1 cellular context compared by ENCODE assay signal in the genomic region with DNA sequence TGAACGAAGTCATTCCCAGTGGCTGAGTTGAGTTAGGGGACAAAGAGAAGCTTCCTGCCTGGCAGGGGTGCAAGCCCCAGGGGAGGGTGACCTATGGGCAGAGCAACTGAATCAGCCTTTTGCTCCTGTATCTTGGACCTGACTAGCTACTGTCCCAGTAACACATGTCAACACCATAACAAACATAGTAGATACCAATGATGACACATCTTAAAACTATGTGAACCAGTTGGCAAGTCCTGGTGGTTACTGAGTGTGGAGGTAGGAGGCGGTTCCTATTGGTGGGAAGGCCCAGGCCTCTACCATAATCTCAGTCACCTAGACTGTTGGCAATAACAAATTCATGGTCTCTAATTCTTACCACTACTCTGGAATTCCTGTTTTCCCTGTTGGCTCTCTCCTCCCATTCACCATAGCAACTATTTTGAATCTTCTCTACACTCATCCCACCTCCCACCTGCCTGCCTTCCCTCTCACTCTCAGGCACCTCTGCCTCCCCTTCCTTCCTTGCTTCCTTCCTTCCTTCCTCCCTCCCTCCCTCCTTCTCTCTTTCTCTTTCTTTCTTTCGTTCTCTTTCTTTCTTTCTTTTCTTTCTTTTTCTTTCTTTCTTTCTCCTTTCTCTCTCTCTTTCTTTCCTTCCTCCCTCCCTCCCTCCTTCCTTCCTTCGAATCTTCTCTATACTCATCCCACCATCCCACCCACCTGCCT.
TF ChIP-seq lines count a peak whose summit lies in the region.

No MANE protein-coding gene starts in this region.

TF ChIP-seq in K562, 482 proteins besides CTCF, POLR2A, EP300 and RAD21 (continued from another document and continues in another):
- TF ChIP-seq, protein P1, sequence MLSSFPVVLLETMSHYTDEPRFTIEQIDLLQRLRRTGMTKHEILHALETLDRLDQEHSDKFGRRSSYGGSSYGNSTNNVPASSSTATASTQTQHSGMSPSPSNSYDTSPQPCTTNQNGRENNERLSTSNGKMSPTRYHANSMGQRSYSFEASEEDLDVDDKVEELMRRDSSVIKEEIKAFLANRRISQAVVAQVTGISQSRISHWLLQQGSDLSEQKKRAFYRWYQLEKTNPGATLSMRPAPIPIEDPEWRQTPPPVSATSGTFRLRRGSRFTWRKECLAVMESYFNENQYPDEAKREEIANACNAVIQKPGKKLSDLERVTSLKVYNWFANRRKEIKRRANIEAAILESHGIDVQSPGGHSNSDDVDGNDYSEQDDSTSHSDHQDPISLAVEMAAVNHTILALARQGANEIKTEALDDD (IDR thresholded peaks at IDR 0.05) = peak; percentile 77
- TF ChIP-seq JUN (IDR thresholded peaks at IDR 0.05; ENCODE audit: borderline replicate concordance, low read depth, low read length) (0 out of 2 replicates have a peak, but pooled peaks have one; percentile 31), JUN (CRISPR knock-in tag; IDR thresholded peaks at IDR 0.05; ENCODE audit: borderline replicate concordance) (no peak), TAF1 (IDR thresholded peaks at IDR 0.05; ENCODE audit: control insufficient read depth, extremely low read depth, insufficient read depth, low read length, severe bottlenecking) (no peak), NR2C2 (CRISPR knock-in tag; IDR thresholded peaks at IDR 0.05) (no peak), NR2C2 (tag; IDR thresholded peaks at IDR 0.05) (no peak), HMG20A (CRISPR knock-in tag; conservative IDR thresholded peaks at IDR 0.05) (no peak), ZC3H8 (IDR thresholded peaks at IDR 0.05) (no peak), GABPB1 (CRISPR knock-in tag; IDR thresholded peaks at IDR 0.05) (no peak), ZNF584 (CRISPR knock-in tag; IDR thresholded peaks at IDR 0.05; ENCODE audit: low read depth) (no peak), ARID1B (IDR thresholded peaks at IDR 0.05) (no peak), C11orf30 (IDR thresholded peaks at IDR 0.05; ENCODE audit: low read depth) (no peak), TEAD1 (CRISPR knock-in tag; IDR thresholded peaks at IDR 0.05) (peak; percentile 86 to 92), FOS (IDR thresholded peaks at IDR 0.05; ENCODE audit: extremely low read depth, insufficient read length) (peak; percentile 13)
- TF ChIP-seq, protein P2, sequence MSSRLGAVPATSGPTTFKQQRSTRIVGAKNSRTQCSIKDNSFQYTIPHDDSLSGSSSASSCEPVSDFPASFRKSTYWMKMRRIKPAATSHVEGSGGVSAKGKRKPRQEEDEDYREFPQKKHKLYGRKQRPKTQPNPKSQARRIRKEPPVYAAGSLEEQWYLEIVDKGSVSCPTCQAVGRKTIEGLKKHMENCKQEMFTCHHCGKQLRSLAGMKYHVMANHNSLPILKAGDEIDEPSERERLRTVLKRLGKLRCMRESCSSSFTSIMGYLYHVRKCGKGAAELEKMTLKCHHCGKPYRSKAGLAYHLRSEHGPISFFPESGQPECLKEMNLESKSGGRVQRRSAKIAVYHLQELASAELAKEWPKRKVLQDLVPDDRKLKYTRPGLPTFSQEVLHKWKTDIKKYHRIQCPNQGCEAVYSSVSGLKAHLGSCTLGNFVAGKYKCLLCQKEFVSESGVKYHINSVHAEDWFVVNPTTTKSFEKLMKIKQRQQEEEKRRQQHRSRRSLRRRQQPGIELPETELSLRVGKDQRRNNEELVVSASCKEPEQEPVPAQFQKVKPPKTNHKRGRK (tag; IDR thresholded peaks at IDR 0.05) = peak; percentile 76
- TF ChIP-seq, protein P3, sequence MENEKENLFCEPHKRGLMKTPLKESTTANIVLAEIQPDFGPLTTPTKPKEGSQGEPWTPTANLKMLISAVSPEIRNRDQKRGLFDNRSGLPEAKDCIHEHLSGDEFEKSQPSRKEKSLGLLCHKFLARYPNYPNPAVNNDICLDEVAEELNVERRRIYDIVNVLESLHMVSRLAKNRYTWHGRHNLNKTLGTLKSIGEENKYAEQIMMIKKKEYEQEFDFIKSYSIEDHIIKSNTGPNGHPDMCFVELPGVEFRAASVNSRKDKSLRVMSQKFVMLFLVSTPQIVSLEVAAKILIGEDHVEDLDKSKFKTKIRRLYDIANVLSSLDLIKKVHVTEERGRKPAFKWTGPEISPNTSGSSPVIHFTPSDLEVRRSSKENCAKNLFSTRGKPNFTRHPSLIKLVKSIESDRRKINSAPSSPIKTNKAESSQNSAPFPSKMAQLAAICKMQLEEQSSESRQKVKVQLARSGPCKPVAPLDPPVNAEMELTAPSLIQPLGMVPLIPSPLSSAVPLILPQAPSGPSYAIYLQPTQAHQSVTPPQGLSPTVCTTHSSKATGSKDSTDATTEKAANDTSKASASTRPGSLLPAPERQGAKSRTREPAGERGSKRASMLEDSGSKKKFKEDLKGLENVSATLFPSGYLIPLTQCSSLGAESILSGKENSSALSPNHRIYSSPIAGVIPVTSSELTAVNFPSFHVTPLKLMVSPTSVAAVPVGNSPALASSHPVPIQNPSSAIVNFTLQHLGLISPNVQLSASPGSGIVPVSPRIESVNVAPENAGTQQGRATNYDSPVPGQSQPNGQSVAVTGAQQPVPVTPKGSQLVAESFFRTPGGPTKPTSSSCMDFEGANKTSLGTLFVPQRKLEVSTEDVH (IDR thresholded peaks at IDR 0.05; ENCODE audit: low read depth, partially characterized antibody) = no peak
- TF ChIP-seq, protein P4, sequence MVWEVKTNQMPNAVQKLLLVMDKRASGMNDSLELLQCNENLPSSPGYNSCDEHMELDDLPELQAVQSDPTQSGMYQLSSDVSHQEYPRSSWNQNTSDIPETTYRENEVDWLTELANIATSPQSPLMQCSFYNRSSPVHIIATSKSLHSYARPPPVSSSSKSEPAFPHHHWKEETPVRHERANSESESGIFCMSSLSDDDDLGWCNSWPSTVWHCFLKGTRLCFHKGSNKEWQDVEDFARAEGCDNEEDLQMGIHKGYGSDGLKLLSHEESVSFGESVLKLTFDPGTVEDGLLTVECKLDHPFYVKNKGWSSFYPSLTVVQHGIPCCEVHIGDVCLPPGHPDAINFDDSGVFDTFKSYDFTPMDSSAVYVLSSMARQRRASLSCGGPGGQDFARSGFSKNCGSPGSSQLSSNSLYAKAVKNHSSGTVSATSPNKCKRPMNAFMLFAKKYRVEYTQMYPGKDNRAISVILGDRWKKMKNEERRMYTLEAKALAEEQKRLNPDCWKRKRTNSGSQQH (CRISPR knock-in tag; IDR thresholded peaks at IDR 0.05) = peak; percentile 20; the same call in 1 of the 2 replicates
- TF ChIP-seq, protein P5, sequence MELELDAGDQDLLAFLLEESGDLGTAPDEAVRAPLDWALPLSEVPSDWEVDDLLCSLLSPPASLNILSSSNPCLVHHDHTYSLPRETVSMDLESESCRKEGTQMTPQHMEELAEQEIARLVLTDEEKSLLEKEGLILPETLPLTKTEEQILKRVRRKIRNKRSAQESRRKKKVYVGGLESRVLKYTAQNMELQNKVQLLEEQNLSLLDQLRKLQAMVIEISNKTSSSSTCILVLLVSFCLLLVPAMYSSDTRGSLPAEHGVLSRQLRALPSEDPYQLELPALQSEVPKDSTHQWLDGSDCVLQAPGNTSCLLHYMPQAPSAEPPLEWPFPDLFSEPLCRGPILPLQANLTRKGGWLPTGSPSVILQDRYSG (tag; conservative IDR thresholded peaks at IDR 0.05; ENCODE audit: low read depth) = no peak
- TF ChIP-seq, protein P6, sequence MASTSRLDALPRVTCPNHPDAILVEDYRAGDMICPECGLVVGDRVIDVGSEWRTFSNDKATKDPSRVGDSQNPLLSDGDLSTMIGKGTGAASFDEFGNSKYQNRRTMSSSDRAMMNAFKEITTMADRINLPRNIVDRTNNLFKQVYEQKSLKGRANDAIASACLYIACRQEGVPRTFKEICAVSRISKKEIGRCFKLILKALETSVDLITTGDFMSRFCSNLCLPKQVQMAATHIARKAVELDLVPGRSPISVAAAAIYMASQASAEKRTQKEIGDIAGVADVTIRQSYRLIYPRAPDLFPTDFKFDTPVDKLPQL (IDR thresholded peaks at IDR 0.05; ENCODE audit: extremely low read depth, insufficient read length) = no peak
- TF ChIP-seq, protein P7, sequence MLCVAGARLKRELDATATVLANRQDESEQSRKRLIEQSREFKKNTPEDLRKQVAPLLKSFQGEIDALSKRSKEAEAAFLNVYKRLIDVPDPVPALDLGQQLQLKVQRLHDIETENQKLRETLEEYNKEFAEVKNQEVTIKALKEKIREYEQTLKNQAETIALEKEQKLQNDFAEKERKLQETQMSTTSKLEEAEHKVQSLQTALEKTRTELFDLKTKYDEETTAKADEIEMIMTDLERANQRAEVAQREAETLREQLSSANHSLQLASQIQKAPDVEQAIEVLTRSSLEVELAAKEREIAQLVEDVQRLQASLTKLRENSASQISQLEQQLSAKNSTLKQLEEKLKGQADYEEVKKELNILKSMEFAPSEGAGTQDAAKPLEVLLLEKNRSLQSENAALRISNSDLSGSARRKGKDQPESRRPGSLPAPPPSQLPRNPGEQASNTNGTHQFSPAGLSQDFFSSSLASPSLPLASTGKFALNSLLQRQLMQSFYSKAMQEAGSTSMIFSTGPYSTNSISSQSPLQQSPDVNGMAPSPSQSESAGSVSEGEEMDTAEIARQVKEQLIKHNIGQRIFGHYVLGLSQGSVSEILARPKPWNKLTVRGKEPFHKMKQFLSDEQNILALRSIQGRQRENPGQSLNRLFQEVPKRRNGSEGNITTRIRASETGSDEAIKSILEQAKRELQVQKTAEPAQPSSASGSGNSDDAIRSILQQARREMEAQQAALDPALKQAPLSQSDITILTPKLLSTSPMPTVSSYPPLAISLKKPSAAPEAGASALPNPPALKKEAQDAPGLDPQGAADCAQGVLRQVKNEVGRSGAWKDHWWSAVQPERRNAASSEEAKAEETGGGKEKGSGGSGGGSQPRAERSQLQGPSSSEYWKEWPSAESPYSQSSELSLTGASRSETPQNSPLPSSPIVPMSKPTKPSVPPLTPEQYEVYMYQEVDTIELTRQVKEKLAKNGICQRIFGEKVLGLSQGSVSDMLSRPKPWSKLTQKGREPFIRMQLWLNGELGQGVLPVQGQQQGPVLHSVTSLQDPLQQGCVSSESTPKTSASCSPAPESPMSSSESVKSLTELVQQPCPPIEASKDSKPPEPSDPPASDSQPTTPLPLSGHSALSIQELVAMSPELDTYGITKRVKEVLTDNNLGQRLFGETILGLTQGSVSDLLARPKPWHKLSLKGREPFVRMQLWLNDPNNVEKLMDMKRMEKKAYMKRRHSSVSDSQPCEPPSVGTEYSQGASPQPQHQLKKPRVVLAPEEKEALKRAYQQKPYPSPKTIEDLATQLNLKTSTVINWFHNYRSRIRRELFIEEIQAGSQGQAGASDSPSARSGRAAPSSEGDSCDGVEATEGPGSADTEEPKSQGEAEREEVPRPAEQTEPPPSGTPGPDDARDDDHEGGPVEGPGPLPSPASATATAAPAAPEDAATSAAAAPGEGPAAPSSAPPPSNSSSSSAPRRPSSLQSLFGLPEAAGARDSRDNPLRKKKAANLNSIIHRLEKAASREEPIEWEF (CRISPR knock-in tag; IDR thresholded peaks at IDR 0.05) = no peak
- TF ChIP-seq, protein P8, sequence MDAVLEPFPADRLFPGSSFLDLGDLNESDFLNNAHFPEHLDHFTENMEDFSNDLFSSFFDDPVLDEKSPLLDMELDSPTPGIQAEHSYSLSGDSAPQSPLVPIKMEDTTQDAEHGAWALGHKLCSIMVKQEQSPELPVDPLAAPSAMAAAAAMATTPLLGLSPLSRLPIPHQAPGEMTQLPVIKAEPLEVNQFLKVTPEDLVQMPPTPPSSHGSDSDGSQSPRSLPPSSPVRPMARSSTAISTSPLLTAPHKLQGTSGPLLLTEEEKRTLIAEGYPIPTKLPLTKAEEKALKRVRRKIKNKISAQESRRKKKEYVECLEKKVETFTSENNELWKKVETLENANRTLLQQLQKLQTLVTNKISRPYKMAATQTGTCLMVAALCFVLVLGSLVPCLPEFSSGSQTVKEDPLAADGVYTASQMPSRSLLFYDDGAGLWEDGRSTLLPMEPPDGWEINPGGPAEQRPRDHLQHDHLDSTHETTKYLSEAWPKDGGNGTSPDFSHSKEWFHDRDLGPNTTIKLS (IDR thresholded peaks at IDR 0.05; ENCODE audit: borderline replicate concordance, low read depth) = no peak
